17 cellular contexts compared by ENCODE assay signal in the genomic region with DNA sequence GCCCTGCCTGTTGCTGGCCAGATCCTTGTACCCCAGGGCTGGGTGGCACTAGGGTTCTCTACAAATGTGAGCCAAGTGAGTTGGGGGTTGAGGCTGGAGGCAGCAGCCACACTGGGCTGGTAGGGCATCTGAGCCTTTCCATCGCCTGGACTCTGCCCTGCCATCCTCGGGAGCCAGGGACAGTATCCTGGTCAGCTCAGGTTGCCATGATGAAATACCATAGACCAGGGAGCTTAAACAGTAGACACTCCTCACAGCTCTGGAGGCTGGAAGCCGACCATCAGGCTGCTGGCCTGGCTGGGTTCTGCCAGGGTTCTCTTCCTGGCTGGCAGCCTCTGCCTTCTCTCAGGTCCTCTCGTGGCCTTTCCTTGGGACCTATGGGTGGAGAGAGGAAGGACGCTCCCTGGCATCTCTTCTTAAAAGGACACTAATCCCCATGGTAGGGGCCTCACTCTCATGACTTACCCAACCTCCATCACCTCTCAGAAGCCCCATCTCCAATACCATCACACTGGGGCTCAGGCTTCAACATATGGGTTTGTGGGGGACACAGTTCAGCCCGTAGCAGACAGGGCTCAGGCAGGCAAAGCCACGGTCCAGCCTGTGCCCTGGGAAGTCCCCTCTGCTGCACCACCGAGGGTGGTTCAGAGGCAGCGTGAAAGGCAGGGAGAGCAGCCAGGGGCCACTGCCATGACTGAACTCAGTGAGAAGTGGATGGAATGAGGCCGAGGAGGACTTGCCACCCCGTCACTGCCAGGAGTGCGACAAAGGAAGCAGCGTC. TPM values are rescaled to one million over a fixed set of nuclear protein-coding genes. Genes with fewer than 3 reads are reported as not detected.
"Had no signal": no experiment of that assay in that cellular context is flagged by ENCODE, and none has a peak within 500 bp of the region (broad histone marks: within the 10 kb centered on the region; RNA-seq: fewer than 3 reads in every experiment).

No MANE protein-coding gene starts in this region.

- H3K4me3 ChIP-seq: breast epithelium, heart left ventricle, left ventricle myocardium inferior, neural progenitor cell, spleen, upper lobe of left lung had no signal

- DNase-seq: activated CD4-positive, alpha-beta memory T cell treated with anti-CD3 and anti-CD28 coated beads, Interleukin-2, amount 10 ng/mL, durations not matched to agents 7 days and 5 days; activated CD8-positive, alpha-beta memory T cell treated with anti-CD3 and anti-CD28 coated beads, Interleukin-2, amount 50 U/mL, for 48 hours; activated naive CD4-positive, alpha-beta T cell; aorta; foreskin keratinocyte; left ventricle myocardium inferior; spleen; stimulated activated CD4-positive, alpha-beta T cell treated with anti-CD3 and anti-CD28 coated beads, Interleukin-1b, Interleukin-23, amount 100 ng/mL, for 48 hours; T-helper 9 cell; upper lobe of left lung had no signal

- H3K4me1 ChIP-seq: breast epithelium, foreskin keratinocyte had no signal

- H3K36me3 Mint-ChIP-seq: mesothelial cell of epicardium; neural progenitor cell; stimulated activated memory B cell treated with anti-CD40 and anti-IgM and Interleukin-4, amounts not matched to agents 10 μg/mL and 1 μg/mL and 100 μg/mL, for 72 hours had no signal

- H3K4me1 Mint-ChIP-seq: activated CD4-positive, alpha-beta memory T cell treated with anti-CD3 and anti-CD28 coated beads, Interleukin-2, amount 10 ng/mL, durations not matched to agents 7 days and 5 days had no signal

- H3K36me3 ChIP-seq: breast epithelium, left ventricle myocardium inferior, neural progenitor cell, spleen, upper lobe of left lung had no signal

- H3K9me3 Mint-ChIP-seq: activated CD4-positive, alpha-beta memory T cell treated with anti-CD3 and anti-CD28 coated beads, Interleukin-2, amount 10 ng/mL, durations not matched to agents 7 days and 5 days; activated T-helper 1 cell treated with anti-CD3 and anti-CD28 coated beads, Interleukin-12 subunit alpha, Interleukin-12 subunit beta, Interleukin-2, Interleukin-4 antibody, amounts not matched to agents 30 ng/mL and 10 ng/mL and 1 ng/mL, durations not matched to agents 14 hours and 24 hours and 36 hours; mesothelial cell of epicardium; neural progenitor cell; stimulated activated memory B cell treated with anti-CD40 and anti-IgM and Interleukin-4, amounts not matched to agents 10 μg/mL and 1 μg/mL and 100 μg/mL, for 72 hours had no signal

- H3K4me3 Mint-ChIP-seq: activated CD4-positive, alpha-beta memory T cell treated with anti-CD3 and anti-CD28 coated beads, Interleukin-2, amount 10 ng/mL, durations not matched to agents 7 days and 5 days; activated T-helper 1 cell treated with anti-CD3 and anti-CD28 coated beads, Interleukin-12 subunit alpha, Interleukin-12 subunit beta, Interleukin-2, Interleukin-4 antibody, amounts not matched to agents 30 ng/mL and 10 ng/mL and 1 ng/mL, durations not matched to agents 14 hours and 24 hours and 36 hours; mesothelial cell of epicardium; neural progenitor cell; stimulated activated memory B cell treated with anti-CD40 and anti-IgM and Interleukin-4, amounts not matched to agents 10 μg/mL and 1 μg/mL and 100 μg/mL, for 72 hours had no signal

- H3K27ac ChIP-seq: breast epithelium, foreskin keratinocyte, left ventricle myocardium inferior, neural progenitor cell, spleen had no signal

- H3K9me3 ChIP-seq: breast epithelium, heart left ventricle, left ventricle myocardium inferior, spleen, upper lobe of left lung had no signal

- ATAC-seq: foreskin keratinocyte, heart left ventricle had no signal

- H3K27me3 ChIP-seq: neural progenitor cell, upper lobe of left lung had no signal

- H3K27ac Mint-ChIP-seq: activated CD4-positive, alpha-beta memory T cell treated with anti-CD3 and anti-CD28 coated beads, Interleukin-2, amount 10 ng/mL, durations not matched to agents 7 days and 5 days; activated T-helper 1 cell treated with anti-CD3 and anti-CD28 coated beads, Interleukin-12 subunit alpha, Interleukin-12 subunit beta, Interleukin-2, Interleukin-4 antibody, amounts not matched to agents 30 ng/mL and 10 ng/mL and 1 ng/mL, durations not matched to agents 14 hours and 24 hours and 36 hours; mesothelial cell of epicardium; neural progenitor cell; stimulated activated memory B cell treated with anti-CD40 and anti-IgM and Interleukin-4, amounts not matched to agents 10 μg/mL and 1 μg/mL and 100 μg/mL, for 72 hours had no signal

RNA-seq across cellular contexts. Expression of gene HMCN2, which starts 50.1 kb away (rescaled TPM):
- total RNA-seq: activated CD4-positive, alpha-beta memory T cell treated with anti-CD3 and anti-CD28 coated beads, Interleukin-2, amount 10 ng/mL, durations not matched to agents 7 days and 5 days; activated T-helper 1 cell treated with anti-CD3 and anti-CD28 coated beads, Interleukin-12 subunit alpha, Interleukin-12 subunit beta, Interleukin-2, Interleukin-4 antibody, amounts not matched to agents 30 ng/mL and 10 ng/mL and 1 ng/mL, durations not matched to agents 14 hours and 24 hours and 36 hours; foreskin keratinocyte had no signal
- polyA plus RNA-seq: foreskin keratinocyte, keratinocyte had no signal
